Comparison of ENCODE assay signal across 8 cellular contexts in the genomic region with DNA sequence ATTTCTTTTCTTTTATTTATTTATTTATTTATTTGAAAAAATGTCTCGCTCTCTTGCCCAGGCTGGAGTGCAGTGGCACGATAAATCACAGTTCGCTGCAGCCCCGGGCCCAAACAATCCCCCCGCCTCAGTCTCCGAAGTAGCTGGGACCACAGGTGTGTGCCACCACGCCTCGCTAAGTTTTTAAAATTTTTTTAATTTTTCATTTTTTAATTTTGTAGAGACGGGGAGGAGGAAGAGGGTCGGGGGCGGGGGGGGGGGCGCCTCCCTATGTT. TPM values are rescaled to one million over a fixed set of nuclear protein-coding genes. Genes with fewer than 3 reads are reported as not detected.
DNase-seq lines count a peak whose midpoint lies in the region; ATAC-seq and TF ChIP-seq lines count a peak whose summit lies in the region.

No MANE protein-coding gene starts in this region.

- H3K4me3 Mint-ChIP-seq in activated T-cell treated with anti-CD3 and anti-CD28 coated beads, Interleukin-2, amount 50 U/mL, for 72 hours: peak overlapping the region; percentile 93 to 99
- H3K4me3 Mint-ChIP-seq in memory B cell: peak overlapping the region; percentile 97

- no peaks in the 10 kb centered on the region for H3K27me3 Mint-ChIP-seq in activated T-cell treated with anti-CD3 and anti-CD28 coated beads, Interleukin-2, amount 50 U/mL, for 72 hours (ENCODE audit: low read depth)
- no peaks in the 10 kb centered on the region for H3K27me3 Mint-ChIP-seq in memory B cell

- no peaks in the 10 kb centered on the region for H4K20me1 ChIP-seq in mammary epithelial cell (ENCODE audit: insufficient read depth, low read length)

- dilution Hi-C loops in mammary epithelial cell (cut with HindIII; ENCODE audit: low sequenced_read_pairs): no loop called here

- no peaks in the 10 kb centered on the region for H3K9me3 Mint-ChIP-seq in activated T-cell treated with anti-CD3 and anti-CD28 coated beads, Interleukin-2, amount 50 U/mL, for 72 hours
- H3K9me3 Mint-ChIP-seq in memory B cell: no peaks in the 10 kb centered on the region

- H3K4me1 ChIP-seq in mammary epithelial cell (ENCODE audit: insufficient read depth, low read length): peaks cover 11% of the 10 kb centered on the region
- peaks cover 1% of the 10 kb centered on the region for H3K4me1 ChIP-seq in urinary bladder (ENCODE audit: insufficient read depth)

- H3K9ac ChIP-seq in mammary epithelial cell (ENCODE audit: insufficient read depth, low read length): no peak overlapping the region

- H3K4me3 ChIP-seq in mammary epithelial cell (replicated peaks in 1 of 3; ENCODE audit: insufficient read depth in 1 of 3, low read depth in 2 of 3, low read length in 3 of 3) (peak overlapping the region; percentile 51 to 87 (median 86)), urinary bladder (ENCODE audit: low read depth, low read length) (peak overlapping the region; percentile 90)

- no peak overlapping the region for H3K27ac Mint-ChIP-seq in activated T-cell treated with anti-CD3 and anti-CD28 coated beads, Interleukin-2, amount 50 U/mL, for 72 hours
- peak overlapping the region; percentile 97 for H3K27ac Mint-ChIP-seq in memory B cell

- H3K36me3 ChIP-seq in mammary epithelial cell (ENCODE audit: insufficient read depth, low read length) (peaks cover 12% of the 10 kb centered on the region), urinary bladder (ENCODE audit: insufficient read depth) (peaks cover 5% of the 10 kb centered on the region)

- no peaks in the 10 kb centered on the region for H3K27me3 ChIP-seq in mammary epithelial cell (ENCODE audit: insufficient read depth, low read length)

- H3K4me1 Mint-ChIP-seq in activated T-cell treated with anti-CD3 and anti-CD28 coated beads, Interleukin-2, amount 50 U/mL, for 72 hours (ENCODE audit: low read depth): peaks cover 23% of the 10 kb centered on the region
- H3K4me1 Mint-ChIP-seq in memory B cell: peaks cover 12% of the 10 kb centered on the region

- H3K27ac ChIP-seq in mammary epithelial cell (ENCODE audit: insufficient read depth, low read depth, low read length) (no peak overlapping the region), urinary bladder (ENCODE audit: low read depth) (no peak overlapping the region)

- intact Hi-C loops in mammary epithelial cell (cut with micrococcal nuclease): no loop called here

- no TSS peak for BruUV-seq in mammary epithelial cell (replicated peaks; lab: Mats Ljungman, UMichigan)

- WGBS in mammary epithelial cell (ENCODE audit: low coverage, missing lambda C conversion rate): 9% methylated on average over 7 of the region's 12 CpGs
- WGBS in urinary bladder: 0% methylated on average over 12 of the region's 12 CpGs

- in situ Hi-C loops in mammary epithelial cell (cut with MboI; ENCODE audit: low sequenced_read_pairs in 2 of 2): no loop called here

- peak overlapping the region; percentile 98 for H2AFZ ChIP-seq in mammary epithelial cell (ENCODE audit: low read depth, low read length)

- no peak for ATAC-seq in activated T-cell treated with anti-CD3 and anti-CD28 coated beads, Interleukin-2, amount 50 U/mL, for 72 hours (replicated peaks in 1 of 2)
- ATAC-seq in memory B cell (ENCODE audit: low read depth) (no peak), GM21360 (IDR thresholded peaks at IDR 0.05; ENCODE audit: unreplicated experiment) (no peak)

- DNase-seq in activated T-cell treated with anti-CD3 and anti-CD28 coated beads, Interleukin-2, amount 50 U/mL, for 72 hours: no peak
- DNase-seq in activated T-cell treated with anti-CD3 and anti-CD28 coated beads, Interleukin-2, amount 50 U/mL, for 1 hour: no peak
- DNase-seq in mammary epithelial cell (no peak), memory B cell (ENCODE audit: low spot score in 2 of 2) (peak in 1 of 2 donors; percentile 16), 8988T (no peak)
- no peak for DNase-seq in central memory CD4-positive, alpha-beta T cell

- H3K9me3 ChIP-seq in mammary epithelial cell (replicated peaks; ENCODE audit: insufficient read depth, low read length): no peaks in the 10 kb centered on the region

- peak overlapping the region; percentile 80 for H3K4me2 ChIP-seq in mammary epithelial cell (ENCODE audit: insufficient read depth, low read depth, low read length)

- CTCF ChIA-PET in mammary epithelial cell (lab: Charles Lee; ENCODE audit: low non-redundant PET): no interaction called here

- peaks cover 2 to 8% of the 10 kb centered on the region in 2 donors for H3K36me3 Mint-ChIP-seq in activated T-cell treated with anti-CD3 and anti-CD28 coated beads, Interleukin-2, amount 50 U/mL, for 72 hours (ENCODE audit: insufficient read depth in 2 of 2)
- H3K36me3 Mint-ChIP-seq in memory B cell: peaks cover 9% of the 10 kb centered on the region

- no peak for TF ChIP-seq CTCF in mammary epithelial cell (conservative IDR thresholded peaks at IDR 0.05 in 1 of 2, IDR thresholded peaks at IDR 0.05 in 1 of 2; ENCODE audit: extremely low read depth in 1 of 2, insufficient read depth in 1 of 2, low read depth in 1 of 2, low read length in 2 of 2)

- peaks cover 30% of the 10 kb centered on the region for H3K79me2 ChIP-seq in mammary epithelial cell (ENCODE audit: insufficient read depth, low read length)

RNA-seq across cellular contexts. Expression of gene MFN1, which starts 0.5 kb away (rescaled TPM):
- 10 to 100 TPM; 31.1 to 32.0 TPM for total RNA-seq in activated T-cell treated with anti-CD3 and anti-CD28 coated beads, Interleukin-2, amount 50 U/mL, for 72 hours
- total RNA-seq in mammary epithelial cell (10 to 100 TPM; 51.5 to 55.2 TPM), urinary bladder (107 TPM)
- polyA plus RNA-seq in mammary epithelial cell (16.5 TPM), urinary bladder (18.5 TPM)
- polyA minus RNA-seq in mammary epithelial cell: 39.3 TPM

RNA-seq across cellular contexts. Expression of gene ZNF639, which starts 24.2 kb away (rescaled TPM):
- total RNA-seq in activated T-cell treated with anti-CD3 and anti-CD28 coated beads, Interleukin-2, amount 50 U/mL, for 72 hours: 10 to 100 TPM; 36.1 to 41.0 TPM
- total RNA-seq in mammary epithelial cell: 10 to 100 TPM; 25.3 to 27.7 TPM
- 11.2 TPM for polyA plus RNA-seq in mammary epithelial cell
- polyA minus RNA-seq in mammary epithelial cell: 4.8 TPM
- 89.6 TPM for total RNA-seq in urinary bladder
- 36.8 TPM for polyA plus RNA-seq in urinary bladder
